7 cellular contexts compared by ENCODE assay signal in the genomic region with DNA sequence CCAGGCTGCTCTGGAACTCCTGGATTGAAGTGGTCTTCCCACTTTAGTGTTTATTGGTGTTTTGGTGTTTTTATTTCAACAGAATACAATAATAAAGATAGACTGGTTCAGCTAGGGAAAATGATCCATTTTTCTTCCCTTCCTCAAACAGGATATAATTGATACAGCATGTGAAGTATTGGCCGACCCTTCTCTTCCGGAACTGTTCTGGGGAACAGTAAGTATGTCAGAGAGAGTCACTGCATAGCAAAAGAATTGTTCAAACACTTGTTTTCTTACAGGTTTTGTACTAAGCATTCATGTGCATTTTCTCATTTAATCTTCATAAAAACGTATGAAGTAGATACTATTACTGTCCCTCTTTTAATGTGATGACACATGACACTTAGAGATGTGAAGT. TPM values are rescaled to one million over a fixed set of nuclear protein-coding genes. Genes with fewer than 3 reads are reported as not detected.
"Had no signal": no experiment of that assay in that cellular context is flagged by ENCODE, and none has a peak within 500 bp of the region (broad histone marks: within the 10 kb centered on the region; RNA-seq: fewer than 3 reads in every experiment).

No MANE protein-coding gene starts in this region.

- H3K4me2 ChIP-seq: GM23338 had no signal

- DNase-seq: H9, HCEC 1CT, IMR-90, KG1 had no signal

- H3K4me3 ChIP-seq: GM23338, K562 had no signal

- H2AFZ ChIP-seq: GM23338 had no signal

RNA-seq across cellular contexts. Expression of gene PHYHD1, which starts 58.3 kb away (rescaled TPM):
- total RNA-seq: HT-29 had no signal
